ENCODE assay signal across 15 cellular contexts in the genomic region with DNA sequence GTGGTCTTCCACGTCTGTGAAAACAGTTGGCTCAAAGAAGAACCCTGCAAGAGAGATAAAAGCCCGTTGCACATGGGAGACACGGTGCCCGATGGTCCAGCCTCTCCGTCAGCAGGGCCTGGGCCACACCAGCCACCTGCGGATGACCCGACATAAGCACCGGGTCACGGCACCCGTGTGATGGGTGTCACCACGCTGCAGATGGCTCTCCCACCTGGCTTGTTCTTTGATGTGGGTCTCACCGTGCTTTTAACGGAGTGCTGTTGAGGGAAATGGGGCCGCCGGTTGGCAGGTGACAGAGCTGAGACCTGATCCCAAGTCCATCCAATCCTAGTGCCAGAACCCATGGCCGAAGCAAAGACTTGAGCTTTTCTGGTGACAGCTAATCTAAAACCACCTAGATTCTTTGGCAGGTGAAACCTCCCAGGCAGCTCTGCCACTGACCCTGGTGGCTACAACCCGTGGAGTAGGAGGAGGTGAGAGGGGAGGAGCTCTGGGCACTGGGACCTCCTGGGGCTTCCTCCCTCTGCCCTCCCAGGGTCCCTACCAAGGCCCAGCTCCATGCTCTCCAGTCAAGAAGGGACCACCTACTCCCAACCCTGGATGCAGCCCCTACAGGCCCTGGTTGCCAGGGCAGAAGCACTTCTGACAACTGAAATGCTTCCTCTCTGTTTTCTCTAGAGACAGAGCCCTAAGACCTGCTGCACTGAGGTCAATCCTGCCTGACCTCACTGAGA.
"Had no signal": no experiment of that assay in that cellular context is flagged by ENCODE, and none has a peak within 500 bp of the region (broad histone marks: within the 10 kb centered on the region; RNA-seq: fewer than 3 reads in every experiment).

No MANE protein-coding gene starts in this region.

- H3K4me1 ChIP-seq: adrenal gland had no signal

- H3K9me3 ChIP-seq: adrenal gland, stomach, thyroid gland, vagina had no signal

- FAIRE-seq: TTC549 had no signal

- H3K27me3 Mint-ChIP-seq: activated B cell treated with CpG ODN at 0.5 μM for 24 hours had no signal

- H3K9me3 Mint-ChIP-seq: activated B cell treated with CpG ODN at 0.5 μM for 24 hours, memory B cell, nephron progenitor cell had no signal

- H3K36me3 ChIP-seq: adrenal gland, thyroid gland, vagina had no signal

- DNase-seq: activated B cell treated with CpG ODN at 0.5 μM for 24 hours; activated CD4-positive, alpha-beta T cell treated with anti-CD3 and anti-CD28 coated beads, Interleukin-2, amount 50 U/mL, for 1 hour; activated naive CD4-positive, alpha-beta T cell treated with anti-CD3 and anti-CD28 coated beads, Interleukin-2, amount 50 U/mL, for 16 hours; central memory CD4-positive, alpha-beta T cell; effector memory CD4-positive, alpha-beta T cell; left cardiac atrium; nephron progenitor cell; stomach; thyroid gland had no signal

- H3K36me3 Mint-ChIP-seq: memory B cell had no signal

- H3K27ac Mint-ChIP-seq: activated B cell treated with CpG ODN at 0.5 μM for 24 hours, memory B cell, T-helper 17 cell had no signal

- H3K4me3 ChIP-seq: adrenal gland, skin epidermis, stomach, thyroid gland, vagina had no signal

- H3K27me3 ChIP-seq: adrenal gland, stomach, thyroid gland, vagina had no signal

- H3K27ac ChIP-seq: adrenal gland, skin epidermis, stomach, thyroid gland, vagina had no signal

- ATAC-seq: left cardiac atrium, T-helper 17 cell had no signal

- H3K4me1 Mint-ChIP-seq: activated B cell treated with CpG ODN at 0.5 μM for 24 hours, memory B cell had no signal

- H3K4me3 Mint-ChIP-seq: activated B cell treated with CpG ODN at 0.5 μM for 24 hours, memory B cell, nephron progenitor cell, T-helper 17 cell had no signal
